Comparison of ENCODE assay signal across 8 cellular contexts in the genomic region with DNA sequence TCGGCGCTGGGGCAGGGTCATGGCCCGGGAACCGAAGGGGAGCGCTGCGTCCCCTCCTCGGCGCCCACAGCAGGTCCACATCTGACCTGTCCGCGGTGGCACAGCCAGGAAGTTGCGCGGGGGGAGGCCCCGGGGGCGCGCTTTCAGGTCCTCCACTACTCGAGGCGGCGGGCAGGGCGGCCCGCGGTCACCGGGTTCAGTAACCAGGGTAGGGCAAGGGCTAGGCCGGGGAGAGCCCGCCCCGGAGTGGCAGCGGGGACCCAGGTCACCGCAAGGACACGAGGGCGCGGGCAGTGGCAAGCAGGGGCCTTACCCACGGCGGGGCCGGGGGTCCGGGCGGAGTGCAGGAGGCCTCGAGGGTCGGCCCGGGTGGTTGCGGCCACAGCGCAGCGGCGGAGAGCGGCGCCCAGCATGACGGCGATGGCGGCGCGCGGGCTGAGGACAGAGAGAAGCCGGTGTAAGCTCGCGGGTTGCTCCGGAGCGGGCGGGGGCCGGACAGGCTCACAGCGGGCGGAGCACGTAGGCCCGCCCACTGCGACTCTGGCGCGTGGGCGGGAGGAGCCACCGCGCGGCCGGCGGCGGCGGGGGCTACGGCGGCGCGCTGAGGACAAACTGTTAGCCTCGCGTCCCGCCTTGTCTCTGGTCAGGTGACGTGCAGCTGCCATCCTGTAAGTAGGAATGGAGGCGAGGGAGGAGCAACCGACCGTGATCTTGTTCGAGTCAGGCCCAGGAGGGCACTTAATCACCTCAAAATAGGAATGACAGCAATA. TPM values are rescaled to one million over a fixed set of nuclear protein-coding genes. Genes with fewer than 3 reads are reported as not detected.
DNase-seq lines count a peak whose midpoint lies in the region; ATAC-seq and TF ChIP-seq lines count a peak whose summit lies in the region.

A gene (minus strand): TSS at position 472 of the 770 bp plus-strand sequence. CDS start 59 bp downstream, at position 413.

- H3K79me2 ChIP-seq in mammary epithelial cell (ENCODE audit: insufficient read depth, low read length), result peaks cover 50% of the 10 kb centered on the region
- H3K79me2 ChIP-seq in smooth muscle cell (ENCODE audit: low read depth), result peaks cover 49% of the 10 kb centered on the region

- DNase-seq in AG04450 (ENCODE audit: low read depth, low spot score), result peak; percentile 88
- peak; percentile 71 for DNase-seq in NCI-H2196 treated with DMSO at 0.1 percent for 48 hours (lab: John Stamatoyannopoulos, UW; ENCODE audit: unreplicated experiment)
- DNase-seq in mammary epithelial cell, result peak; percentile 97
- DNase-seq in iPS-NIHi7 (ENCODE audit: extremely low spot score), result peak; percentile 94
- DNase-seq in smooth muscle cell (lab: John Stamatoyannopoulos, UW; ENCODE audit: unreplicated experiment), result peak; percentile 62

- POLR2A ChIA-PET in AG04450 (lab: Yijun Ruan, JAX), result interaction anchor here (0.8 to 1.5 kb wide), 6 partner anchors 16 to 167 kb away, joined by 3 to 5 read pairs (median 4); a partner anchor contains a TSS

- ATAC-seq in GM18909 (IDR thresholded peaks at IDR 0.05; ENCODE audit: poor library complexity, unreplicated experiment), result peak; percentile 89
- peak; percentile 85 for ATAC-seq in HG03159 (IDR thresholded peaks at IDR 0.05; ENCODE audit: unreplicated experiment)

- H3K4me2 ChIP-seq in mammary epithelial cell (ENCODE audit: insufficient read depth, low read depth, low read length), result peak within 1 kb of the TSS; percentile 65
- peak within 1 kb of the TSS; percentile 95 for H3K4me2 ChIP-seq in smooth muscle cell

- H2AFZ ChIP-seq in mammary epithelial cell (ENCODE audit: low read depth, low read length), result peak within 1 kb of the TSS; percentile 88
- peak within 1 kb of the TSS; percentile 93 for H2AFZ ChIP-seq in smooth muscle cell (ENCODE audit: low read depth)

- H3K27me3 ChIP-seq in AG04450 (ENCODE audit: control insufficient read depth, insufficient read depth, low read length) (peaks cover 4% of the 10 kb centered on the region), mammary epithelial cell (ENCODE audit: insufficient read depth, low read length) (no peaks in the 10 kb centered on the region), smooth muscle cell (ENCODE audit: low read depth) (no peaks in the 10 kb centered on the region)

- H4K20me1 ChIP-seq in mammary epithelial cell (ENCODE audit: insufficient read depth, low read length) (no peaks in the 10 kb centered on the region), smooth muscle cell (ENCODE audit: low read depth) (peaks cover 32% of the 10 kb centered on the region)

- H3K36me3 ChIP-seq in mammary epithelial cell (ENCODE audit: insufficient read depth, low read length) (no peaks in the 10 kb centered on the region), smooth muscle cell (ENCODE audit: low read depth) (no peaks in the 10 kb centered on the region)

- H3K4me1 ChIP-seq in mammary epithelial cell (ENCODE audit: insufficient read depth, low read length), result peaks cover 2% of the 10 kb centered on the region
- H3K4me1 ChIP-seq in smooth muscle cell (ENCODE audit: low read depth), result peaks cover 13% of the 10 kb centered on the region

- H3K9ac ChIP-seq in mammary epithelial cell (ENCODE audit: insufficient read depth, low read length), result peak within 1 kb of the TSS; percentile 69
- peak within 1 kb of the TSS; percentile 92 for H3K9ac ChIP-seq in smooth muscle cell (ENCODE audit: low read depth)

- CTCF ChIA-PET in AG04450 (lab: Charles Lee), result interaction anchor here (0.6 kb wide), 1 partner anchor 260 kb away, joined by 8 read pairs; no protein-coding TSS in a partner anchor
- CTCF ChIA-PET in mammary epithelial cell (lab: Charles Lee; ENCODE audit: low non-redundant PET), result interaction anchor here (0.6 kb wide), 1 partner anchor 13 kb away, joined by 3 read pairs; no protein-coding TSS in a partner anchor

- no TSS peak for BruUV-seq in mammary epithelial cell (replicated peaks; lab: Mats Ljungman, UMichigan)

- H3K27ac ChIP-seq in AG04450 (ENCODE audit: low read depth, low read length) (peak within 1 kb of the TSS; percentile 57), mammary epithelial cell (ENCODE audit: insufficient read depth, low read depth, low read length) (peak within 1 kb of the TSS; percentile 66), smooth muscle cell (ENCODE audit: low read depth) (peak within 1 kb of the TSS; percentile 78)

- dilution Hi-C loops in mammary epithelial cell (cut with HindIII; ENCODE audit: low sequenced_read_pairs), result no loop called here

- in situ Hi-C loops in mammary epithelial cell (cut with MboI; ENCODE audit: low sequenced_read_pairs in 2 of 2), result no loop called here

- WGBS in mammary epithelial cell (ENCODE audit: low coverage, missing lambda C conversion rate), result under 1% methylated on average over 30 of the region's 84 CpGs
- WGBS in smooth muscle cell (ENCODE audit: low lambda C conversion rate), result under 1% methylated on average over 65 of the region's 84 CpGs

- intact Hi-C loops in mammary epithelial cell (cut with micrococcal nuclease), result no loop called here

- peaks cover 5% of the 10 kb centered on the region for H3F3A ChIP-seq in smooth muscle cell (ENCODE audit: low read depth)

- H3K9me3 ChIP-seq in AG04450 (ENCODE audit: control insufficient read depth, insufficient read depth, low read length), result no peaks in the 10 kb centered on the region; the same call in 1 of the 2 replicates
- no peaks in the 10 kb centered on the region for H3K9me3 ChIP-seq in mammary epithelial cell (replicated peaks; ENCODE audit: insufficient read depth, low read length)
- H3K9me3 ChIP-seq in smooth muscle cell (replicated peaks; ENCODE audit: low read depth), result no peaks in the 10 kb centered on the region

- TF ChIP-seq CTCF in AG04450 (IDR thresholded peaks at IDR 0.05; ENCODE audit: low read depth, low read length), result no peak
- TF ChIP-seq CTCF in WI38 (IDR thresholded peaks at IDR 0.05; ENCODE audit: low read depth, low read length), result no peak
- TF ChIP-seq CTCF in mammary epithelial cell (conservative IDR thresholded peaks at IDR 0.05 in 1 of 2, IDR thresholded peaks at IDR 0.05 in 1 of 2; ENCODE audit: extremely low read depth in 1 of 2, insufficient read depth in 1 of 2, low read depth in 1 of 2, low read length in 2 of 2), result no peak
- TF ChIP-seq CTCF in smooth muscle cell (IDR thresholded peaks at IDR 0.05; ENCODE audit: borderline replicate concordance, insufficient read depth, poor library complexity, severe bottlenecking), result no peak

- H3K4me3 ChIP-seq in AG04450 (ENCODE audit: low read depth, low read length), result peak within 1 kb of the TSS; percentile 85
- H3K4me3 ChIP-seq in WI38 (ENCODE audit: low read depth, low read length), result peak within 1 kb of the TSS; percentile 91
- peak within 1 kb of the TSS; percentile 75 to 83 (median 81) for H3K4me3 ChIP-seq in mammary epithelial cell (replicated peaks in 1 of 3; ENCODE audit: insufficient read depth in 1 of 3, low read depth in 2 of 3, low read length in 3 of 3)
- peak within 1 kb of the TSS; percentile 93 for H3K4me3 ChIP-seq in smooth muscle cell

RNA-seq across cellular contexts. Expression of the gene that starts here (rescaled TPM):
- polyA plus RNA-seq in AG04450 (2011; rRNA removed), result 134 and 147 TPM in 2 replicates
- 26.8 and 44.7 TPM in 2 replicates for polyA minus RNA-seq in AG04450 (2011; rRNA and poly(A)+ RNA removed)
- total RNA-seq in mammary epithelial cell, result 100 to 1,000 TPM in 1 of 2 donors, 10 to 100 TPM in 1; 40.2 to 209 TPM
- 206 TPM for polyA plus RNA-seq in mammary epithelial cell
- 147 TPM for polyA minus RNA-seq in mammary epithelial cell
- 144 and 154 TPM in 2 replicates for total RNA-seq in smooth muscle cell
- 325 and 339 TPM in 2 replicates for polyA plus RNA-seq in smooth muscle cell

Comparison
In these comparisons a context has a peak if more than half of its experiments do, and no peak if none do; other contexts are left out.
1. Peak in every context shown above with its lines: DNase-seq, ATAC-seq, H3K4me3 ChIP-seq and H3K27ac ChIP-seq.